In the genomic region with DNA sequence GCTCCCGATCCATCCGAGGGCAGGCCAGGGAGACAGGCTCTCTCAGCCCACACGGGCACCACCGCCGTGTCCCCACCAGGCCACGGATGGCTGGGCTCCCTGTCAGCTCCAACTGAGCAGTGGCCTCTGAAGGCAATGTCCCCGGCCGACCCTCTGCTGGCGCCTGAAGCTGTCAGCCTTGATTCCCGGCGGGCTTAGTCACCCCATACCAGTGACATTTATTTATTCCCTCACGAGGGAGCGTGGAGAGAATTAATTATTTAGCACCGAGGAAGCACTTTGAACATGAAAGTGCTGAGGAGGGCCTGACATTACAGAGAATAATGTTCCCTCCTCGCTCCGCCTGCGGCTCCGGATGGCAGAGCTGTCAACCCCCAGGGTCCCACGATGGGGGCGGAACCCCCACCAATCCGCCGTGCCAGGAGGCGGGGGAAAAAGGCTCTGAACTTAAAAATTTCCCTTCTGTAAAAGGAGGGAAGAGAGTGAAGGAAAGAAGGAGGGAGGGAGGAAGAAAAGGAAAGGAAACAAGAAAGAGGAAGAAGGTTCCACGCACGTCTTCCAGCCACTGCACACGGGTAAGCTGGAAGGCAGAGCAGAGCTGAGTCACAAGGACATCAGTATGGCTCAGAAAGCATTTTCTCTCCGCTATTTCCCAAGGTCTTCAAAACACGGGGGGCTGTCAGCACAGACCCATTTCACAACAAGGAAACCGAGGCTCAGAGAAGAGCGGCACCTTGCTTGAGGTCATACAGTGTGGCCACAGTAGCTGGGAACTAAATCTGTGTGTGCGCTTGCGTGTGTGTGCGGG, we compare ENCODE assay signal across 9 cellular contexts.
A peak's percentile ranks its signal among the peaks of the same experiment; 100 is the strongest.
DNase-seq lines count a peak whose midpoint lies in the region; ATAC-seq and TF ChIP-seq lines count a peak whose summit lies in the region.
"Had no signal": no experiment of that assay in that cellular context is flagged by ENCODE, and none has a peak within 500 bp of the region (broad histone marks: within the 10 kb centered on the region; RNA-seq: fewer than 3 reads in every experiment).

No MANE protein-coding gene starts in this region.

- H3K4me1 ChIP-seq in foreskin keratinocyte = peaks cover 3% of the 10 kb centered on the region

- ATAC-seq in foreskin keratinocyte = peak; percentile 24
- no peak for ATAC-seq in HG02840 (IDR thresholded peaks at IDR 0.05; ENCODE audit: low FRiP score, unreplicated experiment)
- no peak for ATAC-seq in GM19455 (IDR thresholded peaks at IDR 0.05; ENCODE audit: unreplicated experiment)

- peak overlapping the region; percentile 47 for H3K4me3 Mint-ChIP-seq in osteocyte (ENCODE audit: unreplicated experiment)

- DNase-seq in AG20443 (ENCODE audit: low spot score) (peak; percentile 76), SIG-M5 (lab: John Stamatoyannopoulos, UW) (peak; percentile 37), foreskin keratinocyte (no peak), osteocyte (ENCODE audit: extremely low spot score, unreplicated experiment) (no peak), middle frontal gyrus (ENCODE audit: extremely low spot score, low spot score) (no peak)
- DNase-seq in activated CD4-positive, alpha-beta T cell treated with anti-CD3 and anti-CD28 coated beads, Interleukin-2, amount 50 U/mL, for 4 hours = no peak
- DNase-seq: activated T-cell treated with anti-CD3 and anti-CD28 coated beads, Interleukin-2, amount 50 U/mL, for 48 hours had no signal

- no peak overlapping the region for H3K27ac ChIP-seq in foreskin keratinocyte

- TF ChIP-seq CTCF in foreskin keratinocyte (conservative IDR thresholded peaks at IDR 0.05) (no peak), osteocyte (IDR thresholded peaks at IDR 0.05) (no peak)

- peaks cover 40% of the 10 kb centered on the region for H3K4me1 Mint-ChIP-seq in osteocyte (ENCODE audit: unreplicated experiment)

- H3K27me3 ChIP-seq in foreskin keratinocyte = no peaks in the 10 kb centered on the region

- no peaks in the 10 kb centered on the region for H3K9me3 Mint-ChIP-seq in osteocyte (ENCODE audit: unreplicated experiment)

- peak overlapping the region; percentile 76 for H3K27ac Mint-ChIP-seq in osteocyte (ENCODE audit: unreplicated experiment)

- H3K36me3 Mint-ChIP-seq in osteocyte (ENCODE audit: unreplicated experiment) = no peaks in the 10 kb centered on the region

- no peaks in the 10 kb centered on the region for H3K27me3 Mint-ChIP-seq in osteocyte (ENCODE audit: unreplicated experiment)

Comparison
In these comparisons a context has a peak if more than half of its experiments do, and no peak if none do; other contexts are left out.
1. DNase-seq: peak in AG20443 (single experiment) and SIG-M5 (single experiment); none in foreskin keratinocyte (0 of 2), osteocyte (single experiment), middle frontal gyrus (single experiment) and activated CD4-positive, alpha-beta T cell treated with anti-CD3 and anti-CD28 coated beads, Interleukin-2, amount 50 U/mL, for 4 hours (0 of 2).